In the genomic region with DNA sequence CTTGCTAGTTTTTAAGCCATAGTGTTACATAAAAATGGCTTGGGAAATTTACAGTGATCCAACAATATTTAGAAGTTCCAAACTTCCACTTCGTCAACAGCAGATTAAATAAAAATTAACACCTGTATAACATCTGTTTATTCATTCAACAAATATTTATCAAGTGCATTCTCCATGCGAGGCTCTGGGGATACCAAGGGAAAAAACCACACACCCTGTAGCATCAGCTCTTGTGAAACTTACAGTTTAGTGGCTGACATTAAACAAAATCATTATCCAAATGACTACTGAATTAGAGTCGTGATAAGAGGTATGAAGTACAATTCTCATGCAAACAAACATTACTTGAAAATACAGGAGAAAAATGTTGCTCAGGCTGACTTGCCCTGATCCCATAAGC, we compare ENCODE assay signal across 20 cellular contexts.
"Had no signal": no experiment of that assay in that cellular context is flagged by ENCODE, and none has a peak within 500 bp of the region (broad histone marks: within the 10 kb centered on the region; RNA-seq: fewer than 3 reads in every experiment).

No MANE protein-coding gene starts in this region.

- H3K27me3 ChIP-seq: esophagus muscularis mucosa, neutrophil had no signal

- H3K36me3 ChIP-seq: esophagus muscularis mucosa, neutrophil had no signal

- H3K27ac Mint-ChIP-seq: activated naive CD8-positive, alpha-beta T cell treated with anti-CD3 and anti-CD28 coated beads, Interleukin-2, amount 10 ng/mL, durations not matched to agents 7 days and 5 days; natural killer cell had no signal

- H3K36me3 Mint-ChIP-seq: natural killer cell had no signal

- H3K9me3 Mint-ChIP-seq: activated naive CD8-positive, alpha-beta T cell treated with anti-CD3 and anti-CD28 coated beads, Interleukin-2, amount 10 ng/mL, durations not matched to agents 7 days and 5 days; natural killer cell had no signal

- ATAC-seq: activated CD4-positive, CD25-positive, alpha-beta regulatory T cell treated with anti-CD3 and anti-CD28 coated beads, Interleukin-2, amount 50 U/mL, for 24 hours; natural killer cell had no signal

- H3K27me3 Mint-ChIP-seq: activated naive CD8-positive, alpha-beta T cell treated with anti-CD3 and anti-CD28 coated beads, Interleukin-2, amount 10 ng/mL, durations not matched to agents 7 days and 5 days had no signal

- H3K9me3 ChIP-seq: esophagus muscularis mucosa, neutrophil had no signal

- H3K4me3 ChIP-seq: esophagus muscularis mucosa, skin epidermis had no signal

- H3K4me3 Mint-ChIP-seq: activated naive CD8-positive, alpha-beta T cell treated with anti-CD3 and anti-CD28 coated beads, Interleukin-2, amount 10 ng/mL, durations not matched to agents 7 days and 5 days; natural killer cell had no signal

- H3K27ac ChIP-seq: esophagus muscularis mucosa, neutrophil, skin epidermis had no signal

- DNase-seq: activated naive CD4-positive, alpha-beta T cell; activated naive CD8-positive, alpha-beta T cell treated with anti-CD3 and anti-CD28 coated beads, Interleukin-2, amount 10 ng/mL, durations not matched to agents 7 days and 5 days; activated T-cell treated with anti-CD3 and anti-CD28 coated beads for 4 hours; anterior cingulate cortex; cortex of kidney; effector CD4-positive, alpha-beta T cell; foreskin fibroblast; hypothalamus; mesenchymal stem cell; natural killer cell; stimulated activated CD4-positive, alpha-beta T cell treated with anti-CD3 and anti-CD28 coated beads, Interleukin-15, amount 100 ng/mL, for 24 hours; stimulated activated CD4-positive, alpha-beta T cell treated with anti-CD3 and anti-CD28 coated beads, Interleukin-4, amount 100 ng/mL, for 1 hour; stimulated activated naive CD4-positive, alpha-beta T cell; substantia nigra; T-helper 9 cell; trophoblast cell had no signal
